21 cellular contexts compared by ENCODE assay signal in genomic region chr3:183279371-183279770, GRCh38. TPM values are rescaled to one million over a fixed set of nuclear protein-coding genes. Genes with fewer than 3 reads are reported as not detected.
DNase-seq lines count a peak whose midpoint lies in the region; ATAC-seq and TF ChIP-seq lines count a peak whose summit lies in the region.
"Had no signal": no experiment of that assay in that cellular context is flagged by ENCODE, and none has a peak within 500 bp of the region (broad histone marks: within the 10 kb centered on the region; RNA-seq: fewer than 3 reads in every experiment).

No MANE protein-coding gene starts in this region.

- no peaks in the 10 kb centered on the region for H3K27me3 ChIP-seq in BLaER1 treated with 17β-estradiol and CSF1 and Interleukin-3, amounts not matched to agents 10 nM and 100 nM
- H3K27me3 ChIP-seq in H7 (ENCODE audit: control insufficient read depth, insufficient read depth, low read length), result no peaks in the 10 kb centered on the region
- no peaks in the 10 kb centered on the region for H3K27me3 ChIP-seq in PC-3 (ENCODE audit: low read length)
- no peaks in the 10 kb centered on the region for H3K27me3 ChIP-seq in suprapubic skin
- H3K27me3 ChIP-seq: BE2C had no signal

- no peaks in the 10 kb centered on the region for H3K27me3 Mint-ChIP-seq in WTC11 (ENCODE audit: low read depth)
- H3K27me3 Mint-ChIP-seq: CD4-positive, CD25-positive, alpha-beta regulatory T cell had no signal

- 80% methylated on average over 3 of the region's 3 CpGs for WGBS in suprapubic skin

- no peak for ATAC-seq in PC-3
- peak; percentile 75 for ATAC-seq in WTC11

- no peaks in the 10 kb centered on the region for H3K36me3 ChIP-seq in BLaER1 treated with 17β-estradiol and CSF1 and Interleukin-3, amounts not matched to agents 10 nM and 100 nM
- H3K36me3 ChIP-seq in H7 (replicated peaks; ENCODE audit: control insufficient read depth, insufficient read depth, low read length) (no peaks in the 10 kb centered on the region), PC-3 (ENCODE audit: low read depth, low read length) (no peaks in the 10 kb centered on the region), suprapubic skin (no peaks in the 10 kb centered on the region)
- H3K36me3 ChIP-seq: BE2C, HAP-1 had no signal

- no peak for TF ChIP-seq EP300 in suprapubic skin (IDR thresholded peaks at IDR 0.05)

- peaks cover 7% of the 10 kb centered on the region for H3K4me1 Mint-ChIP-seq in WTC11

- CTCF ChIA-PET in PC-3 (lab: Charles Lee), result no interaction called here
- CTCF ChIA-PET in WTC11 (lab: Charles Lee), result no interaction called here

- no peak overlapping the region for H3K4me3 Mint-ChIP-seq in WTC11
- H3K4me3 Mint-ChIP-seq: CD4-positive, CD25-positive, alpha-beta regulatory T cell had no signal

- H3K27ac Mint-ChIP-seq in WTC11, result no peak overlapping the region; the same call in 1 of the 2 replicates
- H3K27ac Mint-ChIP-seq: CD4-positive, CD25-positive, alpha-beta regulatory T cell had no signal

- H3K36me3 Mint-ChIP-seq in WTC11, result no peaks in the 10 kb centered on the region
- H3K36me3 Mint-ChIP-seq: CD4-positive, CD25-positive, alpha-beta regulatory T cell had no signal

- no peak overlapping the region for H2AFZ ChIP-seq in PC-3 (ENCODE audit: low read length)

- TF ChIP-seq CTCF in PC-3 (conservative IDR thresholded peaks at IDR 0.05; ENCODE audit: low read depth, low read length) (no peak), WTC11 (IDR thresholded peaks at IDR 0.05) (no peak), suprapubic skin (IDR thresholded peaks at IDR 0.05) (no peak)

- DNase-seq in H7, result peak; percentile 22
- DNase-seq in PC-3, result no peak
- no peak for DNase-seq in WTC11 (ENCODE audit: low spot score)
- no peak for DNase-seq in suprapubic skin (ENCODE audit: low spot score in 2 of 2)
- no peak for DNase-seq in cerebellum (ENCODE audit: low spot score)
- DNase-seq in NOMO-1 treated with DMSO at 0.1 percent for 48 hours (lab: John Stamatoyannopoulos, UW; ENCODE audit: unreplicated experiment), result no peak
- DNase-seq: BE2C; CD4-positive, CD25-positive, alpha-beta regulatory T cell; COR-L47; MM.1S; NCI-H1048; NCI-H1417 treated with DMSO at 0.1 percent for 48 hours; NCI-H2029 treated with DMSO at 0.1 percent for 48 hours; NCI-H2227 treated with DMSO at 0.1 percent for 48 hours; NCI-H510A; NCI-H774; SHP77 treated with DMSO at 0.1 percent for 48 hours had no signal

- H3K9me2 ChIP-seq in PC-3 (replicated peaks; ENCODE audit: low read length), result no peaks in the 10 kb centered on the region

- POLR2A ChIA-PET in PC-3 (lab: Charles Lee; ENCODE audit: unreplicated experiment), result interaction anchor here (0.7 kb wide), 1 partner anchor 15 kb away, joined by 6 read pairs; no protein-coding TSS in a partner anchor
- POLR2A ChIA-PET in WTC11 (lab: Charles Lee), result no interaction called here

- H3K4me1 ChIP-seq in BLaER1 treated with 17β-estradiol and CSF1 and Interleukin-3, amounts not matched to agents 10 nM and 100 nM, result peaks cover 8 to 37% (median 26%) of the 10 kb centered on the region in 10 experiments; a peak in 18 of 20 replicates
- H3K4me1 ChIP-seq in PC-3 (ENCODE audit: insufficient read depth, low read length) (peaks cover 56% of the 10 kb centered on the region), suprapubic skin (peaks cover 6% of the 10 kb centered on the region)
- H3K4me1 ChIP-seq: BE2C had no signal

- intact Hi-C loops in PC-3 (cut with micrococcal nuclease), result no loop called here

- H4K20me1 ChIP-seq in BLaER1 treated with 17β-estradiol and CSF1 and Interleukin-3, amounts not matched to agents 10 nM and 100 nM, result no peaks in the 10 kb centered on the region
- H4K20me1 ChIP-seq in PC-3 (ENCODE audit: low read length), result no peaks in the 10 kb centered on the region

- no TSS peak for BruUV-seq in PC-3 (replicated peaks; lab: Mats Ljungman, UMichigan)

- no peak overlapping the region for H3K9ac ChIP-seq in BLaER1 treated with 17β-estradiol and CSF1 and Interleukin-3, amounts not matched to agents 10 nM and 100 nM
- peak overlapping the region; percentile 26; the same call in 1 of the 2 replicates for H3K9ac ChIP-seq in PC-3 (ENCODE audit: low read length)

- H3K27ac ChIP-seq in BLaER1 treated with 17β-estradiol and CSF1 and Interleukin-3, amounts not matched to agents 10 nM and 100 nM, result 0 out of 22 replicates have a peak overlapping the region, but pooled peaks of 1 of the 11 experiments have one; percentile 7
- peak overlapping the region; percentile 89 for H3K27ac ChIP-seq in PC-3 (ENCODE audit: low read length)
- no peak overlapping the region for H3K27ac ChIP-seq in suprapubic skin

- H3K9me3 ChIP-seq in BLaER1 treated with 17β-estradiol and CSF1 and Interleukin-3, amounts not matched to agents 10 nM and 100 nM (replicated peaks in 1 of 11), result no peaks in the 10 kb centered on the region
- H3K9me3 ChIP-seq in PC-3 (ENCODE audit: low read length) (no peaks in the 10 kb centered on the region), suprapubic skin (no peaks in the 10 kb centered on the region)
- H3K9me3 ChIP-seq: A549, BE2C, HAP-1 had no signal

- H3K4me3 ChIP-seq in BLaER1 treated with 17β-estradiol and CSF1 and Interleukin-3, amounts not matched to agents 10 nM and 100 nM, result no peak overlapping the region
- H3K4me3 ChIP-seq in H7 (ENCODE audit: insufficient read depth, low read depth, low read length), result no peak overlapping the region
- H3K4me3 ChIP-seq in PC-3 (ENCODE audit: low read length), result no peak overlapping the region
- H3K4me3 ChIP-seq in suprapubic skin, result no peak overlapping the region
- H3K4me3 ChIP-seq: A549, GM12878, HAP-1 had no signal

- H3F3A ChIP-seq in PC-3 (ENCODE audit: low read length, unreplicated experiment), result peaks cover 4% of the 10 kb centered on the region

- no peaks in the 10 kb centered on the region for H3K9me3 Mint-ChIP-seq in WTC11
- H3K9me3 Mint-ChIP-seq: CD4-positive, CD25-positive, alpha-beta regulatory T cell had no signal

- no peak for TF ChIP-seq POLR2A in suprapubic skin (IDR thresholded peaks at IDR 0.05)

- H3K4me2 ChIP-seq in BLaER1 treated with 17β-estradiol and CSF1 and Interleukin-3, amounts not matched to agents 10 nM and 100 nM, result peak overlapping the region in 7 of 11 experiments; percentile 6 to 62 (median 19); a peak in 6 of 22 replicates
- peak overlapping the region; percentile 24; the same call in 1 of the 2 replicates for H3K4me2 ChIP-seq in PC-3 (ENCODE audit: low read length)

- peaks cover 14% of the 10 kb centered on the region for H3K79me2 ChIP-seq in PC-3 (ENCODE audit: low read length)

TF ChIP-seq in WTC11, 78 proteins besides CTCF, POLR2A, EP300 and RAD21 (continues in another document):
- no peak for TF ChIP-seq MLX (CRISPR knock-in tag; IDR thresholded peaks at IDR 0.05)
- no peak for TF ChIP-seq ZNF263 (CRISPR knock-in tag; IDR thresholded peaks at IDR 0.05; ENCODE audit: low read depth)
- TF ChIP-seq GRHL2 (CRISPR knock-in tag; IDR thresholded peaks at IDR 0.05; ENCODE audit: insufficient replicate concordance, severe bottlenecking), result no peak
- TF ChIP-seq ZNF671 (CRISPR knock-in tag; IDR thresholded peaks at IDR 0.05), result no peak
- TF ChIP-seq HMGXB4 (CRISPR knock-in tag; IDR thresholded peaks at IDR 0.05), result no peak
- TF ChIP-seq ZNF121 (CRISPR knock-in tag; IDR thresholded peaks at IDR 0.05), result no peak

RNA-seq across cellular contexts. Expression of gene B3GNT5, which starts 26.3 kb away (rescaled TPM):
- 3.0 and 3.7 TPM in 2 replicates for total RNA-seq in H7 (2014; rRNA removed; shearing (Covaris generic))
- total RNA-seq in PC-3 (2014; rRNA removed) (22.9 and 29.2 TPM in 2 replicates), WTC11 (2021) (6.8 to 7.7 TPM (median 7.3 TPM) in 3 replicates), suprapubic skin (10 to 100 TPM; 14.6 to 30.8 (median 27.5) TPM), cerebellum (19.9 TPM)
